8 cellular contexts compared by ENCODE assay signal in genomic region chr15:41775651-41776050, GRCh38. TPM values are rescaled to one million over a fixed set of nuclear protein-coding genes. Genes with fewer than 3 reads are reported as not detected.
DNase-seq lines count a peak whose midpoint lies in the region; ATAC-seq and TF ChIP-seq lines count a peak whose summit lies in the region.

No MANE protein-coding gene starts in this region.

- peak overlapping the region; percentile 61 for H3K4me3 ChIP-seq in NT2/D1 (ENCODE audit: insufficient read length, low read depth)
- peak overlapping the region; percentile 72 for H3K4me3 ChIP-seq in osteoblast (ENCODE audit: insufficient read depth, low read length)
- H3K4me3 ChIP-seq in Peyer's patch = peak overlapping the region in 2 of 4 donors; percentile 75 to 86

- no peak overlapping the region for H2AFZ ChIP-seq in osteoblast (ENCODE audit: low read length)

- ATAC-seq in effector memory CD8-positive, alpha-beta T cell (replicated peaks) = no peak
- ATAC-seq in HG03039 (IDR thresholded peaks at IDR 0.05; ENCODE audit: unreplicated experiment) = no peak
- ATAC-seq in GM21390 (IDR thresholded peaks at IDR 0.05; ENCODE audit: unreplicated experiment) = no peak

- TF ChIP-seq POLR2A in Peyer's patch (IDR thresholded peaks at IDR 0.05) = no peak

- peaks cover 4% of the 10 kb centered on the region for H3K4me1 ChIP-seq in NT2/D1 (ENCODE audit: insufficient read depth, insufficient read length)
- H3K4me1 ChIP-seq in osteoblast (ENCODE audit: insufficient read depth, low read length) = peaks cover 63% of the 10 kb centered on the region
- H3K4me1 ChIP-seq in Peyer's patch = peaks cover 0 to 44% (median 4%) of the 10 kb centered on the region in 4 donors

- H3K36me3 ChIP-seq in NT2/D1 (ENCODE audit: insufficient read depth, insufficient read length, low read length) (no peaks in the 10 kb centered on the region), osteoblast (ENCODE audit: insufficient read depth, low read length) (no peaks in the 10 kb centered on the region), Peyer's patch (no peaks in the 10 kb centered on the region)

- H3K36me3 Mint-ChIP-seq in effector memory CD8-positive, alpha-beta T cell (ENCODE audit: insufficient read depth) = peaks cover 13% of the 10 kb centered on the region

- peak overlapping the region; percentile 92 to 96 for H3K4me3 Mint-ChIP-seq in effector memory CD8-positive, alpha-beta T cell

- peak overlapping the region in 1 of 2 donors; percentile 19 for H3K27ac Mint-ChIP-seq in effector memory CD8-positive, alpha-beta T cell

- H3K9me3 ChIP-seq in NT2/D1 (ENCODE audit: insufficient read depth, low read length) = no peaks in the 10 kb centered on the region
- no peaks in the 10 kb centered on the region for H3K9me3 ChIP-seq in osteoblast (ENCODE audit: low read depth, low read length)
- H3K9me3 ChIP-seq in Peyer's patch = no peaks in the 10 kb centered on the region

- no peaks in the 10 kb centered on the region for H3K9me3 Mint-ChIP-seq in effector memory CD8-positive, alpha-beta T cell

- peaks cover 54% of the 10 kb centered on the region for H3K79me2 ChIP-seq in osteoblast (ENCODE audit: insufficient read depth, low read length)

- peak; percentile 5 for DNase-seq in DMS79 (lab: John Stamatoyannopoulos, UW)
- DNase-seq in NT2/D1 (ENCODE audit: low read depth, low spot score) = no peak
- no peak for DNase-seq in effector memory CD8-positive, alpha-beta T cell
- DNase-seq in osteoblast (ENCODE audit: insufficient read length, low spot score, missing footprints) = no peak
- DNase-seq in Peyer's patch = no peak
- no peak for DNase-seq in NCI-H524 (lab: John Stamatoyannopoulos, UW)

- H3K27me3 ChIP-seq in NT2/D1 (ENCODE audit: insufficient read depth, insufficient read length) = no peaks in the 10 kb centered on the region
- H3K27me3 ChIP-seq in osteoblast (ENCODE audit: insufficient read depth, low read length) = no peaks in the 10 kb centered on the region
- no peaks in the 10 kb centered on the region for H3K27me3 ChIP-seq in Peyer's patch

- H3K27ac ChIP-seq in osteoblast (ENCODE audit: low read depth, low read length) (peak overlapping the region; percentile 67), Peyer's patch (no peak overlapping the region)

- H4K20me1 ChIP-seq in osteoblast (ENCODE audit: insufficient read depth, low read length) = peaks cover 34% of the 10 kb centered on the region

- peaks cover 53 to 70% of the 10 kb centered on the region in 2 donors for H3K4me1 Mint-ChIP-seq in effector memory CD8-positive, alpha-beta T cell (ENCODE audit: low read depth in 2 of 2)

- no peak overlapping the region for H3K9ac ChIP-seq in NT2/D1 (ENCODE audit: insufficient read length, low read depth)

- H3K4me2 ChIP-seq in osteoblast (ENCODE audit: insufficient read depth, low read length) = peak overlapping the region; percentile 96

- H3K27me3 Mint-ChIP-seq in effector memory CD8-positive, alpha-beta T cell = no peaks in the 10 kb centered on the region

- TF ChIP-seq CTCF in osteoblast (IDR thresholded peaks at IDR 0.05; ENCODE audit: extremely low read depth, low read depth, low read length) = no peak
- TF ChIP-seq CTCF in Peyer's patch (IDR thresholded peaks at IDR 0.05) = no peak

RNA-seq across cellular contexts. Expression of gene MAPKBP1, which starts 1.4 kb away (rescaled TPM):
- total RNA-seq in osteoblast = 22.8 and 25.6 TPM in 2 replicates
- total RNA-seq in Peyer's patch = 10 to 100 TPM; 29.7 to 69.8 (median 48.7) TPM

RNA-seq across cellular contexts. Expression of gene JMJD7, which starts 52.2 kb away (rescaled TPM):
- total RNA-seq in osteoblast (1.2 and 1.4 TPM in 2 replicates), Peyer's patch (10 to 100 TPM in 3 of 4 donors, 1 to 10 TPM in 1; 9.1 to 61.1 (median 13.1) TPM)
